In genomic region chr3:150414273-150414672, GRCh38 we compare ENCODE assay signal across 1 cellular context.
A peak's percentile ranks its signal among the peaks of the same experiment; 100 is the strongest.
TF ChIP-seq lines count a peak whose summit lies in the region.

No MANE protein-coding gene starts in this region.

TF ChIP-seq in K562, 482 proteins besides CTCF, POLR2A, EP300 and RAD21 (continued from another document):
- TF ChIP-seq, protein P1, sequence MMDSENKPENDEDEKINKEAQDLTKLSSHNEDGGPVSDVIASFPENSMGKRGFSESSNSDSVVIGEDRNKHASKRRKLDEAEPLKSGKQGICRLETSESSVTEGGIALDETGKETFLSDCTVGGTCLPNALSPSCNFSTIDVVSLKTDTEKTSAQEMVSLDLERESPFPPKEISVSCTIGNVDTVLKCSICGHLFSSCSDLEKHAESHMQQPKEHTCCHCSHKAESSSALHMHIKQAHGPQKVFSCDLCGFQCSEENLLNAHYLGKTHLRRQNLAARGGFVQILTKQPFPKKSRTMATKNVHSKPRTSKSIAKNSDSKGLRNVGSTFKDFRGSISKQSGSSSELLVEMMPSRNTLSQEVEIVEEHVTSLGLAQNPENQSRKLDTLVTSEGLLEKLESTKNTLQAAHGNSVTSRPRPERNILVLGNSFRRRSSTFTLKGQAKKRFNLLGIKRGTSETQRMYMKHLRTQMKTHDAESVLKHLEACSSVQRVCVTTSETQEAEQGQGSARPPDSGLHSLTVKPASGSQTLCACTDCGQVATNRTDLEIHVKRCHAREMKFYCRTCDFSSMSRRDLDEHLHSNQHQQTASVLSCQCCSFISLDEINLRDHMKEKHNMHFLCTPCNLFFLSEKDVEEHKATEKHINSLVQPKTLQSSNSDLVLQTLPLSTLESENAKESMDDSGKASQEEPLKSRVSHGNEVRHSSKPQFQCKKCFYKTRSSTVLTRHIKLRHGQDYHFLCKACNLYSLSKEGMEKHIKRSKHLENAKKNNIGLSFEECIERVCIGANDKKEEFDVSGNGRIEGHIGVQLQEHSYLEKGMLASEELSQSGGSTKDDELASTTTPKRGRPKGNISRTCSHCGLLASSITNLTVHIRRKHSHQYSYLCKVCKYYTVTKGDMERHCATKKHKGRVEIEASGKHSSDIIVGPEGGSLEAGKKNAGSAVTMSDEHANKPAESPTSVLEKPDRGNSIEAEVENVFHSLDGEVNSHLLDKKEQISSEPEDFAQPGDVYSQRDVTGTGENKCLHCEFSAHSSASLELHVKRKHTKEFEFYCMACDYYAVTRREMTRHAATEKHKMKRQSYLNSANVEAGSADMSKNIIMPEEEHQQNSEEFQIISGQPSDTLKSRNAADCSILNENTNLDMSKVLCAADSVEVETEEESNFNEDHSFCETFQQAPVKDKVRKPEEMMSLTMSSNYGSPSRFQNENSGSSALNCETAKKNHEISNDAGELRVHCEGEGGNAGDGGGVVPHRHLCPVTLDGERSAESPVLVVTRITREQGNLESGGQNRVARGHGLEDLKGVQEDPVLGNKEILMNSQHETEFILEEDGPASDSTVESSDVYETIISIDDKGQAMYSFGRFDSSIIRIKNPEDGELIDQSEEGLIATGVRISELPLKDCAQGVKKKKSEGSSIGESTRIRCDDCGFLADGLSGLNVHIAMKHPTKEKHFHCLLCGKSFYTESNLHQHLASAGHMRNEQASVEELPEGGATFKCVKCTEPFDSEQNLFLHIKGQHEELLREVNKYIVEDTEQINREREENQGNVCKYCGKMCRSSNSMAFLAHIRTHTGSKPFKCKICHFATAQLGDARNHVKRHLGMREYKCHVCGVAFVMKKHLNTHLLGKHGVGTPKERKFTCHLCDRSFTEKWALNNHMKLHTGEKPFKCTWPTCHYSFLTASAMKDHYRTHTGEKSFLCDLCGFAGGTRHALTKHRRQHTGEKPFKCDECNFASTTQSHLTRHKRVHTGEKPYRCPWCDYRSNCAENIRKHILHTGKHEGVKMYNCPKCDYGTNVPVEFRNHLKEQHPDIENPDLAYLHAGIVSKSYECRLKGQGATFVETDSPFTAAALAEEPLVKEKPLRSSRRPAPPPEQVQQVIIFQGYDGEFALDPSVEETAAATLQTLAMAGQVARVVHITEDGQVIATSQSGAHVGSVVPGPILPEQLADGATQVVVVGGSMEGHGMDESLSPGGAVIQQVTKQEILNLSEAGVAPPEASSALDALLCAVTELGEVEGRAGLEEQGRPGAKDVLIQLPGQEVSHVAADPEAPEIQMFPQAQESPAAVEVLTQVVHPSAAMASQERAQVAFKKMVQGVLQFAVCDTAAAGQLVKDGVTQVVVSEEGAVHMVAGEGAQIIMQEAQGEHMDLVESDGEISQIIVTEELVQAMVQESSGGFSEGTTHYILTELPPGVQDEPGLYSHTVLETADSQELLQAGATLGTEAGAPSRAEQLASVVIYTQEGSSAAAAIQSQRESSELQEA (IDR thresholded peaks at IDR 0.05; ENCODE audit: low read depth), result no peak
- TF ChIP-seq ZNF668 (CRISPR knock-in tag; IDR thresholded peaks at IDR 0.05) (no peak), SMC3 (conservative IDR thresholded peaks at IDR 0.05; ENCODE audit: insufficient read depth, low read depth, low read length) (no peak), TEAD4 (IDR thresholded peaks at IDR 0.05; ENCODE audit: low read length) (peak; percentile 76), TEAD4 (CRISPR knock-in tag; IDR thresholded peaks at IDR 0.05; ENCODE audit: borderline replicate concordance) (no peak), ZNF277 (CRISPR knock-in tag; IDR thresholded peaks at IDR 0.05; ENCODE audit: borderline replicate concordance) (no peak), PHB (CRISPR knock-in tag; IDR thresholded peaks at IDR 0.05) (no peak), NELFE (IDR thresholded peaks at IDR 0.05; ENCODE audit: insufficient read depth, insufficient read length) (no peak), PTTG1 (tag; IDR thresholded peaks at IDR 0.05; ENCODE audit: low read depth) (no peak), FIP1L1 (IDR thresholded peaks at IDR 0.05; ENCODE audit: low read depth, low read length, poor library complexity, severe bottlenecking) (no peak), ARID3B (CRISPR knock-in tag; IDR thresholded peaks at IDR 0.05; ENCODE audit: borderline replicate concordance) (no peak), GABPA (tag; conservative IDR thresholded peaks at IDR 0.05; ENCODE audit: low read depth) (no peak), U2AF2 (optimal IDR thresholded peaks at IDR 0.05; ENCODE audit: low read depth, low read length) (no peak), ZBTB17 (CRISPR knock-in tag; IDR thresholded peaks at IDR 0.05) (no peak), GABPB1 (CRISPR knock-in tag; IDR thresholded peaks at IDR 0.05) (no peak), FUS (optimal IDR thresholded peaks at IDR 0.05; ENCODE audit: low read depth, low read length) (no peak), SRF (CRISPR knock-in tag; IDR thresholded peaks at IDR 0.05) (no peak), MLX (CRISPR knock-in tag; conservative IDR thresholded peaks at IDR 0.05) (no peak), MTF1 (CRISPR knock-in tag; IDR thresholded peaks at IDR 0.05; ENCODE audit: borderline replicate concordance) (no peak), HNRNPUL1 (IDR thresholded peaks at IDR 0.05; ENCODE audit: low read length) (no peak), STAT5B (CRISPR knock-in tag; IDR thresholded peaks at IDR 0.05) (no peak), KAT8 (IDR thresholded peaks at IDR 0.05; ENCODE audit: low read depth) (no peak)
- TF ChIP-seq, protein P2, sequence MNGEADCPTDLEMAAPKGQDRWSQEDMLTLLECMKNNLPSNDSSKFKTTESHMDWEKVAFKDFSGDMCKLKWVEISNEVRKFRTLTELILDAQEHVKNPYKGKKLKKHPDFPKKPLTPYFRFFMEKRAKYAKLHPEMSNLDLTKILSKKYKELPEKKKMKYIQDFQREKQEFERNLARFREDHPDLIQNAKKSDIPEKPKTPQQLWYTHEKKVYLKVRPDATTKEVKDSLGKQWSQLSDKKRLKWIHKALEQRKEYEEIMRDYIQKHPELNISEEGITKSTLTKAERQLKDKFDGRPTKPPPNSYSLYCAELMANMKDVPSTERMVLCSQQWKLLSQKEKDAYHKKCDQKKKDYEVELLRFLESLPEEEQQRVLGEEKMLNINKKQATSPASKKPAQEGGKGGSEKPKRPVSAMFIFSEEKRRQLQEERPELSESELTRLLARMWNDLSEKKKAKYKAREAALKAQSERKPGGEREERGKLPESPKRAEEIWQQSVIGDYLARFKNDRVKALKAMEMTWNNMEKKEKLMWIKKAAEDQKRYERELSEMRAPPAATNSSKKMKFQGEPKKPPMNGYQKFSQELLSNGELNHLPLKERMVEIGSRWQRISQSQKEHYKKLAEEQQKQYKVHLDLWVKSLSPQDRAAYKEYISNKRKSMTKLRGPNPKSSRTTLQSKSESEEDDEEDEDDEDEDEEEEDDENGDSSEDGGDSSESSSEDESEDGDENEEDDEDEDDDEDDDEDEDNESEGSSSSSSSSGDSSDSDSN (IDR thresholded peaks at IDR 0.05; ENCODE audit: borderline replicate concordance in 1 of 2, low read depth in 2 of 2, low read length in 2 of 2), result no peak
